In the genomic region with DNA sequence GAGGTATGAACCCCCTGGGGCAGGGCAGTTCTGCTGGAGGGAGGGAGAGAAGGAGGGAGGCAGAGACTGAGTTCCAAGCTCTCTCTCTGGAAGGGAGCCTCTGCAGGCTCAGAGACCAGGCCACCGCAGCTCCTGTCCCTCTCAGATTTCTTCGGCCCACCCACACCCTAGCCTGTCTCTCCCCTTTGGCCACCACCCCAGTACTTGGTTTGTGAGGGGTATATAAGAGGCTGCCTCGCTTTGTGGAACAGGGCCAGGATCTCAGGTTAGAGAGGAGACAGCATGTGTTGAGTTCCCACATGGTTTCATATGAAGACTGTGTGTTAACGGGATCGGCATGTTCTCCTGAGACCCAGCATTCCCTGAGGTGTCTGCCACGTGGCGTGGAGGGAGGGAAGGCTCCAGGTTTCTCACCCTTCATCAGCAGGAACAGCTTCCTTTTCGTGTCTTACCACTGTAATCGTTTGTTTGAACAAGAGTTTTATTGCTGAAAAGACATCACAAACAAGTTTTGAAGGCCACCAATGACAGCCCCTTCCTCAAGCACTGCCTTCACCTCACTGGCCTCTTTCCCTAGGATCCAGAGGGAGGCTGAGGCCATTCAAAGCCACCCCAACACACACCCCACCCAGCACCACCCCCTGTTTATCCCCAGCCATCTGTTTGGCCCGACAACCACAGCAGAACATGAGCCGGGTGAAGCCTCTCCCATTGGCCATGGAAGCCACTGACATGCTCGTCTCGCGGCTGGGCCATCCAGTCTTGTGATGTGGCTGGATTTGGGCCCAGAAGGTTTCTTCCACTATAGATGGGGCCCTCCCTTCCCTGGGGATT, we compare ENCODE assay signal across 9 cellular contexts. TPM values are rescaled to one million over a fixed set of nuclear protein-coding genes. Genes with fewer than 3 reads are reported as not detected.
DNase-seq lines count a peak whose midpoint lies in the region; ATAC-seq and TF ChIP-seq lines count a peak whose summit lies in the region.
"Had no signal": no experiment of that assay in that cellular context is flagged by ENCODE, and none has a peak within 500 bp of the region (broad histone marks: within the 10 kb centered on the region; RNA-seq: fewer than 3 reads in every experiment).

No MANE protein-coding gene starts in this region.

- intact Hi-C loops in psoas muscle (cut with DNase I), result no loop called here

- H3K9me3 ChIP-seq in psoas muscle, result no peaks in the 10 kb centered on the region

- H3K36me3 ChIP-seq in psoas muscle (ENCODE audit: insufficient read depth in 1 of 2, low read depth in 1 of 2), result peaks cover 0 to 10% of the 10 kb centered on the region in 2 donors

- peaks cover 58% of the 10 kb centered on the region for H3K4me1 ChIP-seq in psoas muscle

- POLR2A ChIA-PET in GM10248 (lab: Yijun Ruan, JAX), result no interaction called here

- no peaks in the 10 kb centered on the region for H3K27me3 ChIP-seq in psoas muscle (ENCODE audit: insufficient read depth in 3 of 3, low read length in 2 of 3)

- TF ChIP-seq CTCF in psoas muscle (IDR thresholded peaks at IDR 0.05) (no peak), GM10248 (IDR thresholded peaks at IDR 0.05; ENCODE audit: control extremely low read depth, extremely low read depth, low read depth, missing control alignments) (no peak)

- no peak overlapping the region for H3K4me3 ChIP-seq in psoas muscle

- CTCF ChIA-PET in GM10248 (lab: Yijun Ruan, JAX), result interaction anchor here (1.3 to 3.1 kb wide), 2 partner anchors 19 to 23 kb away, joined by 4 to 22 read pairs; no protein-coding TSS in a partner anchor

- H3K27ac ChIP-seq in psoas muscle, result peak overlapping the region; percentile 100

- DNase-seq in DMS 273 (lab: John Stamatoyannopoulos, UW; ENCODE audit: unreplicated experiment), result peak; percentile 95
- DNase-seq in RPMI7951 (ENCODE audit: low read depth), result peak; percentile 82
- peak; percentile 56 for DNase-seq in fibroblast of peridontal ligament (ENCODE audit: extremely low read depth)
- DNase-seq in psoas muscle, result peak; percentile 69 to 86
- DNase-seq in GM10248 (ENCODE audit: extremely low spot score), result no peak
- DNase-seq: T-helper 9 cell had no signal

- peak; percentile 48 to 59 (median 53) for ATAC-seq in psoas muscle
- ATAC-seq in GM21576 (IDR thresholded peaks at IDR 0.05; ENCODE audit: unreplicated experiment), result no peak
- no peak for ATAC-seq in HG02870 (IDR thresholded peaks at IDR 0.05; ENCODE audit: unreplicated experiment)
- no peak for ATAC-seq in HG03280 (IDR thresholded peaks at IDR 0.05; ENCODE audit: unreplicated experiment)

- 13 to 31% (median 15%) methylated on average over 14 of the region's 14 CpGs for WGBS in psoas muscle, 3 donors

RNA-seq across cellular contexts. Expression of gene BHLHE40, which starts 9.8 kb away (rescaled TPM):
- total RNA-seq in RPMI7951 (2014; rRNA removed; shearing (Covaris generic)), result 43.2 and 62.8 TPM in 2 replicates
- total RNA-seq in psoas muscle, result 100 to 1,000 TPM in 1 of 4 donors, 10 to 100 TPM in 3; 22.7 to 143 (median 77.0) TPM
- polyA plus RNA-seq in psoas muscle, result 10 to 100 TPM; 16.7 to 65.1 (median 33.5) TPM

Comparison
In these comparisons a context has a peak if more than half of its experiments do, and no peak if none do; other contexts are left out.
1. ATAC-seq: peak in psoas muscle (4 of 4); none in GM21576 (single experiment), HG02870 (single experiment) and HG03280 (single experiment).